15 cellular contexts compared by ENCODE assay signal in genomic region chr6:14596410-14596809, GRCh38.
A peak's percentile ranks its signal among the peaks of the same experiment; 100 is the strongest.
DNase-seq lines count a peak whose midpoint lies in the region; ATAC-seq and TF ChIP-seq lines count a peak whose summit lies in the region.
"Had no signal": no experiment of that assay in that cellular context is flagged by ENCODE, and none has a peak within 500 bp of the region (broad histone marks: within the 10 kb centered on the region; RNA-seq: fewer than 3 reads in every experiment).

No MANE protein-coding gene starts in this region.

- no peaks in the 10 kb centered on the region for H3K4me1 Mint-ChIP-seq in MCF 10A (ENCODE audit: insufficient read depth, unreplicated experiment)
- H3K4me1 Mint-ChIP-seq: immature natural killer cell had no signal

- H3K9me3 Mint-ChIP-seq in MCF 10A (ENCODE audit: unreplicated experiment), result peaks cover 15% of the 10 kb centered on the region
- H3K9me3 Mint-ChIP-seq: immature natural killer cell had no signal

- H3K27ac ChIP-seq in breast epithelium (no peak overlapping the region), PC-3 (ENCODE audit: low read length) (no peak overlapping the region)
- H3K27ac ChIP-seq: right lobe of liver, thoracic aorta, WERI-Rb-1 had no signal

- intact Hi-C loops in MCF 10A (cut with micrococcal nuclease), result no loop called here
- intact Hi-C loops in breast epithelium (cut with DNase I; ENCODE audit: low total_unique reads), result loop anchor here (5.0 kb wide), 1 partner anchor 211 kb away; no protein-coding TSS in a partner anchor
- intact Hi-C loops in PC-3 (cut with micrococcal nuclease), result no loop called here

- no peaks in the 10 kb centered on the region for H3K27me3 ChIP-seq in breast epithelium
- no peaks in the 10 kb centered on the region for H3K27me3 ChIP-seq in PC-3 (ENCODE audit: low read length)
- H3K27me3 ChIP-seq: right lobe of liver had no signal

- no peaks in the 10 kb centered on the region for H4K20me1 ChIP-seq in PC-3 (ENCODE audit: low read length)

- no peaks in the 10 kb centered on the region for H3K4me1 ChIP-seq in breast epithelium
- no peaks in the 10 kb centered on the region for H3K4me1 ChIP-seq in PC-3 (ENCODE audit: insufficient read depth, low read length)
- H3K4me1 ChIP-seq: right lobe of liver had no signal

- no peaks in the 10 kb centered on the region for H3K9me2 ChIP-seq in PC-3 (replicated peaks; ENCODE audit: low read length)

- no peaks in the 10 kb centered on the region for H3K79me2 ChIP-seq in PC-3 (ENCODE audit: low read length)

- H3K36me3 ChIP-seq in breast epithelium (no peaks in the 10 kb centered on the region), PC-3 (ENCODE audit: low read depth, low read length) (no peaks in the 10 kb centered on the region)
- H3K36me3 ChIP-seq: right lobe of liver, thoracic aorta, WERI-Rb-1 had no signal

- H2AFZ ChIP-seq in PC-3 (ENCODE audit: low read length), result no peak overlapping the region

- no peak overlapping the region for H3K27ac Mint-ChIP-seq in MCF 10A (ENCODE audit: low read depth, unreplicated experiment)
- H3K27ac Mint-ChIP-seq: immature natural killer cell had no signal

- no peak for TF ChIP-seq CTCF in MCF 10A (IDR thresholded peaks at IDR 0.05; ENCODE audit: unreplicated experiment)
- TF ChIP-seq CTCF in breast epithelium (IDR thresholded peaks at IDR 0.05), result no peak
- TF ChIP-seq CTCF in PC-3 (conservative IDR thresholded peaks at IDR 0.05; ENCODE audit: low read depth, low read length), result no peak

- ATAC-seq in PC-3, result no peak
- ATAC-seq in stimulated activated naive CD8-positive, alpha-beta T cell treated with anti-CD3 and anti-CD28 coated beads, Interleukin-15, Interleukin-2, amounts not matched to agents 100 U/mL and 50 U/mL, for 24 hours, result peak; percentile 84

- H3K9ac ChIP-seq in PC-3 (ENCODE audit: low read length), result no peak overlapping the region

- CTCF ChIA-PET in MCF 10A (lab: Yijun Ruan, JAX) (interaction anchor here (0.6 to 0.7 kb wide), 2 partner anchors 98 to 826 kb away, joined by 3 read pairs; no protein-coding TSS in a partner anchor), PC-3 (lab: Charles Lee) (no interaction called here)

- peak; percentile 84 for DNase-seq in MCF 10A (ENCODE audit: unreplicated experiment)
- no peak for DNase-seq in breast epithelium (ENCODE audit: low spot score in 2 of 2)
- DNase-seq in PC-3, result peak; percentile 22
- peak; percentile 25 for DNase-seq in fibroblast of gingiva (ENCODE audit: low read depth)
- DNase-seq in stimulated activated naive CD8-positive, alpha-beta T cell treated with anti-CD3 and anti-CD28 coated beads, Interleukin-15, Interleukin-2, amounts not matched to agents 100 U/mL and 50 U/mL, for 24 hours, result peak; percentile 14
- DNase-seq in NCI-H2171 treated with DMSO at 0.1 percent for 48 hours (lab: John Stamatoyannopoulos, UW), result no peak
- no peak for DNase-seq in AG08396 (ENCODE audit: low spot score)
- DNase-seq in NCI-H446 treated with DMSO at 0.1 percent for 48 hours (lab: John Stamatoyannopoulos, UW), result no peak
- DNase-seq: caudate nucleus, COR-L47, immature natural killer cell, NCI-H1930, right lobe of liver, WERI-Rb-1 had no signal

- no peaks in the 10 kb centered on the region for H3K36me3 Mint-ChIP-seq in MCF 10A (ENCODE audit: insufficient read depth, unreplicated experiment)

- H3K9me3 ChIP-seq in breast epithelium, result peaks cover 0 to 4% of the 10 kb centered on the region in 2 donors
- no peaks in the 10 kb centered on the region for H3K9me3 ChIP-seq in PC-3 (ENCODE audit: low read length)
- H3K9me3 ChIP-seq: right lobe of liver, thoracic aorta had no signal

- H3K4me2 ChIP-seq in PC-3 (ENCODE audit: low read length), result no peak overlapping the region

- no peaks in the 10 kb centered on the region for H3K27me3 Mint-ChIP-seq in MCF 10A (ENCODE audit: insufficient read depth, unreplicated experiment)

- POLR2A ChIA-PET in MCF 10A (lab: Yijun Ruan, JAX) (no interaction called here), PC-3 (lab: Charles Lee; ENCODE audit: unreplicated experiment) (no interaction called here)

- TF ChIP-seq POLR2A in breast epithelium (IDR thresholded peaks at IDR 0.05), result no peak

- no peak overlapping the region for H3K4me3 ChIP-seq in breast epithelium
- no peak overlapping the region for H3K4me3 ChIP-seq in PC-3 (ENCODE audit: low read length)
- H3K4me3 ChIP-seq: right lobe of liver, thoracic aorta had no signal

- no TSS peak for BruUV-seq in MCF 10A (replicated peaks; lab: Mats Ljungman, UMichigan)
- no TSS peak for BruUV-seq in PC-3 (replicated peaks; lab: Mats Ljungman, UMichigan)

- no peaks in the 10 kb centered on the region for H3F3A ChIP-seq in PC-3 (ENCODE audit: low read length, unreplicated experiment)

- H3K4me3 Mint-ChIP-seq in MCF 10A (ENCODE audit: unreplicated experiment), result no peak overlapping the region
- H3K4me3 Mint-ChIP-seq: immature natural killer cell had no signal

Comparison
In these comparisons a context has a peak if more than half of its experiments do, and no peak if none do; other contexts are left out.
1. DNase-seq: peak in MCF 10A (single experiment), PC-3 (single experiment), fibroblast of gingiva (single experiment) and stimulated activated naive CD8-positive, alpha-beta T cell treated with anti-CD3 and anti-CD28 coated beads, Interleukin-15, Interleukin-2, amounts not matched to agents 100 U/mL and 50 U/mL, for 24 hours (single experiment); none in breast epithelium (0 of 2), NCI-H2171 treated with DMSO at 0.1 percent for 48 hours (single experiment), AG08396 (single experiment) and NCI-H446 treated with DMSO at 0.1 percent for 48 hours (single experiment).